In genomic region chr7:88396948-88397322, GRCh38 we compare ENCODE assay signal across 14 cellular contexts.
A peak's percentile ranks its signal among the peaks of the same experiment; 100 is the strongest.
DNase-seq lines count a peak whose midpoint lies in the region; ATAC-seq and TF ChIP-seq lines count a peak whose summit lies in the region.
"Had no signal": no experiment of that assay in that cellular context is flagged by ENCODE, and none has a peak within 500 bp of the region (broad histone marks: within the 10 kb centered on the region; RNA-seq: fewer than 3 reads in every experiment).

No MANE protein-coding gene starts in this region.

- H2BK12ac ChIP-seq in mesenchymal stem cell (ENCODE audit: low read length in 2 of 2), result no peak overlapping the region

- H3K27ac ChIP-seq in neutrophil, result peak overlapping the region; percentile 90
- H3K27ac ChIP-seq in mesenchymal stem cell (ENCODE audit: low read length, poor library complexity, severe bottlenecking), result no peak overlapping the region
- H3K27ac ChIP-seq in hepatocyte, result no peak overlapping the region
- H3K27ac ChIP-seq: brain microvascular endothelial cell, epithelial cell of prostate, upper lobe of right lung had no signal

- H3K9ac ChIP-seq in mesenchymal stem cell (ENCODE audit: low read length), result no peak overlapping the region

- H3K4me1 ChIP-seq in neutrophil (ENCODE audit: control insufficient read depth in 1 of 2, insufficient read depth in 1 of 2, low read depth in 1 of 2, low read length in 1 of 2) (peaks cover 36 to 47% of the 10 kb centered on the region in 2 experiments), mesenchymal stem cell (ENCODE audit: control insufficient read depth, insufficient read depth, low read depth, low read length) (no peaks in the 10 kb centered on the region), hepatocyte (ENCODE audit: insufficient read depth) (no peaks in the 10 kb centered on the region)
- H3K4me1 ChIP-seq: upper lobe of right lung had no signal

- DNase-seq in mesenchymal stem cell (no peak), hepatocyte (ENCODE audit: low spot score) (no peak), OCI-M1 (lab: John Stamatoyannopoulos, UW) (no peak)
- DNase-seq: activated B cell treated with CpG ODN at 0.5 μM for 24 hours, brain microvascular endothelial cell, MM.1S, right cardiac atrium, upper lobe of right lung had no signal

- no peaks in the 10 kb centered on the region for H3K79me2 ChIP-seq in hepatocyte

- no peaks in the 10 kb centered on the region for H3K79me1 ChIP-seq in mesenchymal stem cell (replicated peaks; ENCODE audit: low read length, poor library complexity, severe bottlenecking)

- H2BK120ac ChIP-seq in mesenchymal stem cell (ENCODE audit: low read depth, low read length), result no peak overlapping the region

- no peaks in the 10 kb centered on the region for H3K9me3 ChIP-seq in neutrophil
- no peaks in the 10 kb centered on the region for H3K9me3 ChIP-seq in mesenchymal stem cell (ENCODE audit: control insufficient read depth, low read length)
- H3K9me3 ChIP-seq in hepatocyte (ENCODE audit: low read depth), result no peaks in the 10 kb centered on the region
- H3K9me3 ChIP-seq: upper lobe of right lung had no signal

- no peak overlapping the region for H3K23ac ChIP-seq in mesenchymal stem cell (ENCODE audit: low read length in 2 of 2)

- no peak overlapping the region for H3K4me3 ChIP-seq in neutrophil (ENCODE audit: low read depth in 1 of 2, low read length in 1 of 2)
- H3K4me3 ChIP-seq in mesenchymal stem cell (ENCODE audit: insufficient read depth in 1 of 2, low read depth in 1 of 2, low read length in 2 of 2), result no peak overlapping the region
- H3K4me3 ChIP-seq in hepatocyte, result no peak overlapping the region
- H3K4me3 ChIP-seq: upper lobe of right lung had no signal

- no peaks in the 10 kb centered on the region for H3K9me2 ChIP-seq in hepatocyte (replicated peaks; ENCODE audit: insufficient read depth)

- H2BK15ac ChIP-seq in mesenchymal stem cell (ENCODE audit: low read depth, poor library complexity, severe bottlenecking), result no peak overlapping the region

- ATAC-seq in GM19023 (IDR thresholded peaks at IDR 0.05; ENCODE audit: unreplicated experiment) (peak; percentile 29), GM21723 (IDR thresholded peaks at IDR 0.05; ENCODE audit: unreplicated experiment) (peak; percentile 23), HG03135 (IDR thresholded peaks at IDR 0.05; ENCODE audit: unreplicated experiment) (peak; percentile 40), GM21390 (IDR thresholded peaks at IDR 0.05; ENCODE audit: unreplicated experiment) (no peak)
- ATAC-seq: right cardiac atrium, upper lobe of right lung had no signal

- no peak overlapping the region for H4K8ac ChIP-seq in mesenchymal stem cell (ENCODE audit: low read length)

- H3K27me3 ChIP-seq in neutrophil (no peaks in the 10 kb centered on the region), mesenchymal stem cell (ENCODE audit: control insufficient read depth in 1 of 2, insufficient read depth in 1 of 2, low read length in 2 of 2) (no peaks in the 10 kb centered on the region), hepatocyte (no peaks in the 10 kb centered on the region)
- H3K27me3 ChIP-seq: brain microvascular endothelial cell, upper lobe of right lung had no signal

- H3K36me3 ChIP-seq in neutrophil (no peaks in the 10 kb centered on the region), mesenchymal stem cell (ENCODE audit: control insufficient read depth in 1 of 2, insufficient read depth in 2 of 2, low read depth in 1 of 2, low read length in 2 of 2) (no peaks in the 10 kb centered on the region), hepatocyte (replicated peaks; ENCODE audit: insufficient read depth, low read depth) (no peaks in the 10 kb centered on the region)
- H3K36me3 ChIP-seq: brain microvascular endothelial cell, upper lobe of right lung had no signal

- no peak overlapping the region for H2AK5ac ChIP-seq in mesenchymal stem cell (ENCODE audit: low read length, severe bottlenecking)

- H3K4me2 ChIP-seq in mesenchymal stem cell (ENCODE audit: low read length, poor library complexity, severe bottlenecking) (no peak overlapping the region), hepatocyte (no peak overlapping the region)

- H4K91ac ChIP-seq in mesenchymal stem cell (ENCODE audit: low read length), result no peak overlapping the region

- H2BK5ac ChIP-seq in mesenchymal stem cell (ENCODE audit: low read depth, low read length, poor library complexity, severe bottlenecking), result no peak overlapping the region

- H2AFZ ChIP-seq in mesenchymal stem cell (ENCODE audit: low read depth, low read length), result no peak overlapping the region
- H2AFZ ChIP-seq in hepatocyte, result no peak overlapping the region

- no peak overlapping the region for H3K4ac ChIP-seq in mesenchymal stem cell (ENCODE audit: low read depth in 1 of 2, low read length in 2 of 2)

- H4K20me1 ChIP-seq in hepatocyte (ENCODE audit: insufficient read depth, poor library complexity, severe bottlenecking), result no peaks in the 10 kb centered on the region

- H3K18ac ChIP-seq in mesenchymal stem cell (ENCODE audit: low read depth in 1 of 2, low read length in 2 of 2), result no peak overlapping the region

- TF ChIP-seq CTCF in neutrophil (IDR thresholded peaks at IDR 0.05), result no peak
- no peak for TF ChIP-seq CTCF in hepatocyte (IDR thresholded peaks at IDR 0.05; ENCODE audit: poor library complexity)

- H3K14ac ChIP-seq in mesenchymal stem cell (ENCODE audit: low read length in 2 of 2), result no peak overlapping the region
